ENCODE assay signal across 24 cellular contexts in genomic region chr20:63255911-63256704, GRCh38. TPM values are rescaled to one million over a fixed set of nuclear protein-coding genes. Genes with fewer than 3 reads are reported as not detected.
DNase-seq lines count a peak whose midpoint lies in the region; ATAC-seq and TF ChIP-seq lines count a peak whose summit lies in the region.
"Had no signal": no experiment of that assay in that cellular context is flagged by ENCODE, and none has a peak within 500 bp of the region (broad histone marks: within the 10 kb centered on the region; RNA-seq: fewer than 3 reads in every experiment).

No MANE protein-coding gene starts in this region.

- no peaks in the 10 kb centered on the region for H3K9me2 ChIP-seq in neural cell (ENCODE audit: insufficient read depth, low read length)

- H3K36me3 Mint-ChIP-seq in Caco-2 (ENCODE audit: insufficient read depth, unreplicated experiment), result peaks cover 4% of the 10 kb centered on the region
- no peaks in the 10 kb centered on the region for H3K36me3 Mint-ChIP-seq in activated CD8-positive, alpha-beta T cell treated with anti-CD3 and anti-CD28 coated beads, Interleukin-2, amount 10 ng/mL, durations not matched to agents 7 days and 5 days (ENCODE audit: low read depth)
- H3K36me3 Mint-ChIP-seq in activated T-helper 1 cell treated with anti-CD3 and anti-CD28 coated beads, Interleukin-12 subunit alpha, Interleukin-12 subunit beta, Interleukin-2, Interleukin-4 antibody, amounts not matched to agents 30 ng/mL and 10 ng/mL and 1 ng/mL, durations not matched to agents 14 hours and 24 hours and 36 hours (ENCODE audit: low read depth), result no peaks in the 10 kb centered on the region
- H3K36me3 Mint-ChIP-seq: memory B cell, naive B cell had no signal

- intact Hi-C loops in Caco-2 (cut with micrococcal nuclease; ENCODE audit: unreplicated experiment), result no loop called here
- intact Hi-C loops in left ventricle myocardium inferior (cut with micrococcal nuclease), result no loop called here
- intact Hi-C loops in activated T-helper 1 cell treated with anti-CD3 and anti-CD28 coated beads, Interleukin-12 subunit alpha, Interleukin-12 subunit beta, Interleukin-2, Interleukin-4 antibody, amounts not matched to agents 30 ng/mL and 10 ng/mL and 1 ng/mL, durations not matched to agents 14 hours and 24 hours and 36 hours (cut with micrococcal nuclease), result no loop called here

- no peak for TF ChIP-seq EP300 in neural cell (conservative IDR thresholded peaks at IDR 0.05; ENCODE audit: poor library complexity, severe bottlenecking)

- TF ChIP-seq CTCF in Caco-2 (IDR thresholded peaks at IDR 0.05; ENCODE audit: insufficient read depth in 1 of 2, low read depth in 1 of 2, low read length in 1 of 2, severe bottlenecking in 1 of 2, unreplicated experiment in 1 of 2) (no peak), WERI-Rb-1 (IDR thresholded peaks at IDR 0.05; ENCODE audit: low read depth, low read length) (0 out of 2 replicates have a peak, but pooled peaks have one; percentile 0), neural cell (IDR thresholded peaks at IDR 0.05; ENCODE audit: poor library complexity, severe bottlenecking) (peak; percentile 13), left ventricle myocardium inferior (IDR thresholded peaks at IDR 0.05; ENCODE audit: borderline replicate concordance) (no peak)

- H3K27ac ChIP-seq in WERI-Rb-1 (no peak overlapping the region), neural cell (ENCODE audit: low read length) (no peak overlapping the region), left ventricle myocardium inferior (replicated peaks) (no peak overlapping the region)
- H3K27ac ChIP-seq: gastroesophageal sphincter, HL-60, parathyroid adenoma, transverse colon had no signal

- H4K20me1 ChIP-seq in neural cell (ENCODE audit: insufficient read depth), result no peaks in the 10 kb centered on the region

- no peak for ATAC-seq in activated CD8-positive, alpha-beta T cell treated with anti-CD3 and anti-CD28 coated beads, Interleukin-2, amount 10 ng/mL, durations not matched to agents 7 days and 5 days
- ATAC-seq in HG03025 (IDR thresholded peaks at IDR 0.05; ENCODE audit: low FRiP score, unreplicated experiment), result no peak
- ATAC-seq: gastroesophageal sphincter, SK-N-SH treated with all-trans-retinoic acid at 6 μM for 48 hours had no signal

- DNase-seq in Caco-2 (no peak), HPDE6-E6E7 (ENCODE audit: extremely low spot score) (peak; percentile 100), WERI-Rb-1 (no peak), left ventricle myocardium inferior (no peak)
- DNase-seq in activated CD8-positive, alpha-beta T cell treated with anti-CD3 and anti-CD28 coated beads, Interleukin-2, amount 10 ng/mL, durations not matched to agents 7 days and 5 days, result no peak
- no peak for DNase-seq in activated T-helper 1 cell treated with anti-CD3 and anti-CD28 coated beads, Interleukin-12 subunit alpha, Interleukin-12 subunit beta, Interleukin-2, Interleukin-4 antibody, amounts not matched to agents 30 ng/mL and 10 ng/mL and 1 ng/mL, durations not matched to agents 14 hours and 24 hours and 36 hours (ENCODE audit: low spot score)
- DNase-seq: central memory CD4-positive, alpha-beta T cell; KG1; kidney glomerular epithelial cell; naive B cell; NCI-H1092 treated with DMSO at 0.1 percent for 48 hours; NK-92 treated with Interleukin-12 subunit alpha and Interleukin-12 subunit beta, amount 100 ng/mL, for 24 hours; T-helper 9 cell; transverse colon had no signal

- H3K27me3 ChIP-seq in Caco-2 (replicated peaks; ENCODE audit: control insufficient read depth, insufficient read depth, low read length) (no peaks in the 10 kb centered on the region), WERI-Rb-1 (ENCODE audit: insufficient read depth, low read depth, severe bottlenecking) (peaks cover 10% of the 10 kb centered on the region), neural cell (ENCODE audit: insufficient read depth, low read depth, low read length) (peaks cover 19% of the 10 kb centered on the region), left ventricle myocardium inferior (ENCODE audit: low read depth) (peaks cover 90% of the 10 kb centered on the region)

- no peak for TF ChIP-seq RAD21 in neural cell (conservative IDR thresholded peaks at IDR 0.05)

- H3K9me3 ChIP-seq in Caco-2, result no peaks in the 10 kb centered on the region
- H3K9me3 ChIP-seq in WERI-Rb-1 (ENCODE audit: severe bottlenecking), result no peaks in the 10 kb centered on the region
- no peaks in the 10 kb centered on the region for H3K9me3 ChIP-seq in neural cell (ENCODE audit: low read length)
- no peaks in the 10 kb centered on the region for H3K9me3 ChIP-seq in left ventricle myocardium inferior (replicated peaks)
- H3K9me3 ChIP-seq: gastroesophageal sphincter, transverse colon had no signal

- no peak overlapping the region for H3K4me3 Mint-ChIP-seq in Caco-2 (ENCODE audit: unreplicated experiment)
- no peak overlapping the region for H3K4me3 Mint-ChIP-seq in activated CD8-positive, alpha-beta T cell treated with anti-CD3 and anti-CD28 coated beads, Interleukin-2, amount 10 ng/mL, durations not matched to agents 7 days and 5 days
- H3K4me3 Mint-ChIP-seq in activated T-helper 1 cell treated with anti-CD3 and anti-CD28 coated beads, Interleukin-12 subunit alpha, Interleukin-12 subunit beta, Interleukin-2, Interleukin-4 antibody, amounts not matched to agents 30 ng/mL and 10 ng/mL and 1 ng/mL, durations not matched to agents 14 hours and 24 hours and 36 hours, result no peak overlapping the region
- H3K4me3 Mint-ChIP-seq: memory B cell; stimulated activated naive CD8-positive, alpha-beta T cell treated with anti-CD3 and anti-CD28 coated beads, Interleukin-15, Interleukin-2, amounts not matched to agents 100 ng/mL and 50 ng/mL, for 24 hours had no signal

- H3K9ac ChIP-seq in neural cell (ENCODE audit: low read length), result no peak overlapping the region
- H3K9ac ChIP-seq: parathyroid adenoma had no signal

- no peaks in the 10 kb centered on the region for H3K9me3 Mint-ChIP-seq in Caco-2 (ENCODE audit: unreplicated experiment)
- H3K9me3 Mint-ChIP-seq in activated CD8-positive, alpha-beta T cell treated with anti-CD3 and anti-CD28 coated beads, Interleukin-2, amount 10 ng/mL, durations not matched to agents 7 days and 5 days (ENCODE audit: insufficient read depth), result no peaks in the 10 kb centered on the region
- H3K9me3 Mint-ChIP-seq in activated T-helper 1 cell treated with anti-CD3 and anti-CD28 coated beads, Interleukin-12 subunit alpha, Interleukin-12 subunit beta, Interleukin-2, Interleukin-4 antibody, amounts not matched to agents 30 ng/mL and 10 ng/mL and 1 ng/mL, durations not matched to agents 14 hours and 24 hours and 36 hours, result no peaks in the 10 kb centered on the region
- H3K9me3 Mint-ChIP-seq: memory B cell; naive B cell; stimulated activated naive CD8-positive, alpha-beta T cell treated with anti-CD3 and anti-CD28 coated beads, Interleukin-15, Interleukin-2, amounts not matched to agents 100 ng/mL and 50 ng/mL, for 24 hours had no signal

- BruUV-seq in Caco-2 (replicated peaks; lab: Mats Ljungman, UMichigan), result no TSS peak

- no peaks in the 10 kb centered on the region for H3F3A ChIP-seq in neural cell (ENCODE audit: insufficient read depth, low read length, poor library complexity, severe bottlenecking)

- POLR2A ChIA-PET in Caco-2 (lab: Charles Lee), result no interaction called here
- POLR2A ChIA-PET in activated CD8-positive, alpha-beta T cell treated with anti-CD3 and anti-CD28 coated beads, Interleukin-2, amount 10 ng/mL, durations not matched to agents 7 days and 5 days (lab: Charles Lee), result no interaction called here

- H3K79me2 ChIP-seq in neural cell (replicated peaks; ENCODE audit: insufficient read depth, low read length), result peaks cover 16% of the 10 kb centered on the region
- H3K79me2 ChIP-seq: parathyroid adenoma had no signal

- H2AFZ ChIP-seq in neural cell (ENCODE audit: low read depth, low read length), result no peak overlapping the region
- H2AFZ ChIP-seq: parathyroid adenoma had no signal

- H3K4me2 ChIP-seq in neural cell (ENCODE audit: low read length), result no peak overlapping the region

- no peak overlapping the region for H3K4me3 ChIP-seq in Caco-2 (ENCODE audit: low read depth, low read length)
- H3K4me3 ChIP-seq in WERI-Rb-1 (ENCODE audit: low read depth, low read length), result no peak overlapping the region
- no peak overlapping the region for H3K4me3 ChIP-seq in neural cell (ENCODE audit: low read length)
- no peak overlapping the region for H3K4me3 ChIP-seq in left ventricle myocardium inferior
- H3K4me3 ChIP-seq: gastroesophageal sphincter, transverse colon had no signal

- H3K4me1 Mint-ChIP-seq in Caco-2 (ENCODE audit: low read depth, unreplicated experiment), result peaks cover 39% of the 10 kb centered on the region
- H3K4me1 Mint-ChIP-seq in activated CD8-positive, alpha-beta T cell treated with anti-CD3 and anti-CD28 coated beads, Interleukin-2, amount 10 ng/mL, durations not matched to agents 7 days and 5 days (ENCODE audit: low read depth), result no peaks in the 10 kb centered on the region
- H3K4me1 Mint-ChIP-seq in activated T-helper 1 cell treated with anti-CD3 and anti-CD28 coated beads, Interleukin-12 subunit alpha, Interleukin-12 subunit beta, Interleukin-2, Interleukin-4 antibody, amounts not matched to agents 30 ng/mL and 10 ng/mL and 1 ng/mL, durations not matched to agents 14 hours and 24 hours and 36 hours (ENCODE audit: low read depth), result no peaks in the 10 kb centered on the region

- H3K36me3 ChIP-seq in Caco-2 (ENCODE audit: control insufficient read depth, insufficient read depth, low read length), result no peaks in the 10 kb centered on the region
- no peaks in the 10 kb centered on the region for H3K36me3 ChIP-seq in WERI-Rb-1
- no peaks in the 10 kb centered on the region for H3K36me3 ChIP-seq in neural cell (ENCODE audit: insufficient read depth, low read length)
- no peaks in the 10 kb centered on the region for H3K36me3 ChIP-seq in left ventricle myocardium inferior
- H3K36me3 ChIP-seq: gastroesophageal sphincter, transverse colon had no signal

- H3K4me1 ChIP-seq in Caco-2 (peaks cover 62% of the 10 kb centered on the region), left ventricle myocardium inferior (peaks cover 20% of the 10 kb centered on the region)
- H3K4me1 ChIP-seq: parathyroid adenoma had no signal

- CTCF ChIA-PET in Caco-2 (lab: Charles Lee), result interaction anchor here (1.3 to 1.7 kb wide), 3 partner anchors 13 to 33 kb away, joined by 3 to 22 read pairs (median 6); no protein-coding TSS in a partner anchor
- CTCF ChIA-PET in activated CD8-positive, alpha-beta T cell treated with anti-CD3 and anti-CD28 coated beads, Interleukin-2, amount 10 ng/mL, durations not matched to agents 7 days and 5 days (lab: Charles Lee), result no interaction called here

- peak overlapping the region; percentile 20 for H3K27ac Mint-ChIP-seq in Caco-2 (ENCODE audit: unreplicated experiment)
- no peak overlapping the region for H3K27ac Mint-ChIP-seq in activated CD8-positive, alpha-beta T cell treated with anti-CD3 and anti-CD28 coated beads, Interleukin-2, amount 10 ng/mL, durations not matched to agents 7 days and 5 days
- no peak overlapping the region for H3K27ac Mint-ChIP-seq in activated T-helper 1 cell treated with anti-CD3 and anti-CD28 coated beads, Interleukin-12 subunit alpha, Interleukin-12 subunit beta, Interleukin-2, Interleukin-4 antibody, amounts not matched to agents 30 ng/mL and 10 ng/mL and 1 ng/mL, durations not matched to agents 14 hours and 24 hours and 36 hours
- H3K27ac Mint-ChIP-seq: memory B cell; naive B cell; stimulated activated naive CD8-positive, alpha-beta T cell treated with anti-CD3 and anti-CD28 coated beads, Interleukin-15, Interleukin-2, amounts not matched to agents 100 ng/mL and 50 ng/mL, for 24 hours had no signal

- H3K27me3 Mint-ChIP-seq in Caco-2 (ENCODE audit: insufficient read depth, unreplicated experiment), result no peaks in the 10 kb centered on the region
- peaks cover 39% of the 10 kb centered on the region for H3K27me3 Mint-ChIP-seq in activated CD8-positive, alpha-beta T cell treated with anti-CD3 and anti-CD28 coated beads, Interleukin-2, amount 10 ng/mL, durations not matched to agents 7 days and 5 days (ENCODE audit: low read depth)
- peaks cover 33% of the 10 kb centered on the region for H3K27me3 Mint-ChIP-seq in activated T-helper 1 cell treated with anti-CD3 and anti-CD28 coated beads, Interleukin-12 subunit alpha, Interleukin-12 subunit beta, Interleukin-2, Interleukin-4 antibody, amounts not matched to agents 30 ng/mL and 10 ng/mL and 1 ng/mL, durations not matched to agents 14 hours and 24 hours and 36 hours (ENCODE audit: insufficient read depth)

RNA-seq across cellular contexts. Expression of gene NKAIN4, which starts 1.8 kb away (rescaled TPM):
- total RNA-seq in Caco-2 (2022) (2.1 and 2.7 TPM in 2 replicates), left ventricle myocardium inferior (not detected)
- polyA plus RNA-seq in neural cell, result 11.2 and 18.7 TPM in 2 replicates
- 5.4 TPM in 2 replicates for polyA minus RNA-seq in neural cell
- not detected for total RNA-seq in activated CD8-positive, alpha-beta T cell treated with anti-CD3 and anti-CD28 coated beads, Interleukin-2, amount 10 ng/mL, durations not matched to agents 7 days and 5 days
- not detected in 2 replicates for total RNA-seq in activated T-helper 1 cell treated with anti-CD3 and anti-CD28 coated beads, Interleukin-12 subunit alpha, Interleukin-12 subunit beta, Interleukin-2, Interleukin-4 antibody, amounts not matched to agents 30 ng/mL and 10 ng/mL and 1 ng/mL, durations not matched to agents 14 hours and 24 hours and 36 hours
- polyA plus RNA-seq: esophagus had no signal

RNA-seq across cellular contexts. Expression of gene ARFGAP1, which starts 16.5 kb away (rescaled TPM):
- total RNA-seq in Caco-2 (2022) (275 and 286 TPM in 2 replicates), left ventricle myocardium inferior (33.4 TPM)
- polyA plus RNA-seq in neural cell, result 70.2 and 82.0 TPM in 2 replicates
- polyA minus RNA-seq in neural cell, result 40.6 and 47.7 TPM in 2 replicates
- total RNA-seq in activated CD8-positive, alpha-beta T cell treated with anti-CD3 and anti-CD28 coated beads, Interleukin-2, amount 10 ng/mL, durations not matched to agents 7 days and 5 days, result 10 to 100 TPM; 68.7 to 75.6 TPM
- 102 and 107 TPM in 2 replicates for total RNA-seq in activated T-helper 1 cell treated with anti-CD3 and anti-CD28 coated beads, Interleukin-12 subunit alpha, Interleukin-12 subunit beta, Interleukin-2, Interleukin-4 antibody, amounts not matched to agents 30 ng/mL and 10 ng/mL and 1 ng/mL, durations not matched to agents 14 hours and 24 hours and 36 hours

RNA-seq across cellular contexts. Expression of gene BIRC7, which starts 20.4 kb away (rescaled TPM):
- total RNA-seq in Caco-2 (2022) (0.42 and 0.54 TPM in 2 replicates), left ventricle myocardium inferior (0.27 TPM)
- not detected in 2 replicates for polyA plus RNA-seq in neural cell
- polyA minus RNA-seq in neural cell, result not detected in 2 replicates
- under 1 TPM; 0.37 to 0.74 TPM for total RNA-seq in activated CD8-positive, alpha-beta T cell treated with anti-CD3 and anti-CD28 coated beads, Interleukin-2, amount 10 ng/mL, durations not matched to agents 7 days and 5 days
- total RNA-seq in activated T-helper 1 cell treated with anti-CD3 and anti-CD28 coated beads, Interleukin-12 subunit alpha, Interleukin-12 subunit beta, Interleukin-2, Interleukin-4 antibody, amounts not matched to agents 30 ng/mL and 10 ng/mL and 1 ng/mL, durations not matched to agents 14 hours and 24 hours and 36 hours, result not detected in 2 replicates
- total RNA-seq: gastroesophageal sphincter had no signal

RNA-seq across cellular contexts. Expression of gene COL20A1, which starts 36.9 kb away (rescaled TPM):
- total RNA-seq in Caco-2 (2022) (0.27 and 0.32 TPM in 2 replicates), left ventricle myocardium inferior (not detected)
- polyA plus RNA-seq in neural cell, result 0.46 and 1.1 TPM in 2 replicates
- polyA minus RNA-seq in neural cell, result not detected in 2 replicates
- not detected for total RNA-seq in activated CD8-positive, alpha-beta T cell treated with anti-CD3 and anti-CD28 coated beads, Interleukin-2, amount 10 ng/mL, durations not matched to agents 7 days and 5 days
- total RNA-seq in activated T-helper 1 cell treated with anti-CD3 and anti-CD28 coated beads, Interleukin-12 subunit alpha, Interleukin-12 subunit beta, Interleukin-2, Interleukin-4 antibody, amounts not matched to agents 30 ng/mL and 10 ng/mL and 1 ng/mL, durations not matched to agents 14 hours and 24 hours and 36 hours, result not detected in 2 replicates
- total RNA-seq: G401, gastroesophageal sphincter had no signal
- polyA plus RNA-seq: esophagus had no signal

RNA-seq across cellular contexts. Expression of gene YTHDF1, which starts 40.2 kb away (rescaled TPM):
- 184 and 196 TPM in 2 replicates for total RNA-seq in Caco-2 (2022)
- polyA plus RNA-seq in neural cell, result 36.9 and 38.2 TPM in 2 replicates
- polyA minus RNA-seq in neural cell, result 30.9 and 33.9 TPM in 2 replicates
- 10 to 100 TPM; 36.2 to 38.7 TPM for total RNA-seq in activated CD8-positive, alpha-beta T cell treated with anti-CD3 and anti-CD28 coated beads, Interleukin-2, amount 10 ng/mL, durations not matched to agents 7 days and 5 days
- total RNA-seq in left ventricle myocardium inferior, result 22.2 TPM
- 48.8 and 49.0 TPM in 2 replicates for total RNA-seq in activated T-helper 1 cell treated with anti-CD3 and anti-CD28 coated beads, Interleukin-12 subunit alpha, Interleukin-12 subunit beta, Interleukin-2, Interleukin-4 antibody, amounts not matched to agents 30 ng/mL and 10 ng/mL and 1 ng/mL, durations not matched to agents 14 hours and 24 hours and 36 hours

Comparison
In these comparisons a context has a peak if more than half of its experiments do, and no peak if none do; other contexts are left out.
1. CTCF ChIP-seq: peak in WERI-Rb-1 (single experiment) and neural cell (single experiment); none in Caco-2 (0 of 2) and left ventricle myocardium inferior (single experiment).